In genomic region chr5:155870636-155871035, GRCh38 we compare ENCODE assay signal across 17 cellular contexts.
A peak's percentile ranks its signal among the peaks of the same experiment; 100 is the strongest.
DNase-seq lines count a peak whose midpoint lies in the region; ATAC-seq and TF ChIP-seq lines count a peak whose summit lies in the region.
"Had no signal": no experiment of that assay in that cellular context is flagged by ENCODE, and none has a peak within 500 bp of the region (broad histone marks: within the 10 kb centered on the region; RNA-seq: fewer than 3 reads in every experiment).

No MANE protein-coding gene starts in this region.

- peak; percentile 2 for DNase-seq in GM12865 (ENCODE audit: low read depth)
- DNase-seq in NCI-H2227 (lab: John Stamatoyannopoulos, UW; ENCODE audit: unreplicated experiment), result peak; percentile 69
- DNase-seq in left lobe of liver (ENCODE audit: low spot score), result no peak
- DNase-seq in foreskin keratinocyte, result no peak
- DNase-seq in stimulated activated CD8-positive, alpha-beta memory T cell treated with anti-CD3 and anti-CD28 coated beads, Interleukin-4, amount 100 ng/mL, for 48 hours, result no peak
- DNase-seq: Caco-2; CD4-positive, CD25-positive, alpha-beta regulatory T cell; CD8-positive, alpha-beta T cell; DMS153; DND-41; GOT3; HFFc6 had no signal

- no peak overlapping the region for H3K27ac ChIP-seq in foreskin keratinocyte
- H3K27ac ChIP-seq: BLaER1, C4-2B had no signal

- H3K4me3 ChIP-seq in GM12865 (ENCODE audit: low read depth, low read length), result no peak overlapping the region
- H3K4me3 ChIP-seq: BLaER1, GM12878, HAP-1 had no signal

- H3K4me1 ChIP-seq in foreskin keratinocyte, result no peaks in the 10 kb centered on the region
- H3K4me1 ChIP-seq: BLaER1, Caco-2, HAP-1 had no signal

- no peaks in the 10 kb centered on the region for H3K27me3 ChIP-seq in foreskin keratinocyte
- H3K27me3 ChIP-seq: BLaER1 had no signal

- ATAC-seq in left lobe of liver, result peak; percentile 77
- ATAC-seq in foreskin keratinocyte, result no peak
- no peak for ATAC-seq in GM18861 (IDR thresholded peaks at IDR 0.05; ENCODE audit: unreplicated experiment)
- ATAC-seq: CD8-positive, alpha-beta T cell; GM12878 had no signal

- TF ChIP-seq CTCF in GM12865 (IDR thresholded peaks at IDR 0.05; ENCODE audit: insufficient read depth, low read depth, low read length, missing control alignments), result no peak
- no peak for TF ChIP-seq CTCF in foreskin keratinocyte (conservative IDR thresholded peaks at IDR 0.05)

Comparison
In these comparisons a context has a peak if more than half of its experiments do, and no peak if none do; other contexts are left out.
1. DNase-seq: peak in GM12865 (single experiment) and NCI-H2227 (single experiment); none in left lobe of liver (single experiment), foreskin keratinocyte (0 of 2) and stimulated activated CD8-positive, alpha-beta memory T cell treated with anti-CD3 and anti-CD28 coated beads, Interleukin-4, amount 100 ng/mL, for 48 hours (single experiment).